10 cellular contexts compared by ENCODE assay signal in the genomic region with DNA sequence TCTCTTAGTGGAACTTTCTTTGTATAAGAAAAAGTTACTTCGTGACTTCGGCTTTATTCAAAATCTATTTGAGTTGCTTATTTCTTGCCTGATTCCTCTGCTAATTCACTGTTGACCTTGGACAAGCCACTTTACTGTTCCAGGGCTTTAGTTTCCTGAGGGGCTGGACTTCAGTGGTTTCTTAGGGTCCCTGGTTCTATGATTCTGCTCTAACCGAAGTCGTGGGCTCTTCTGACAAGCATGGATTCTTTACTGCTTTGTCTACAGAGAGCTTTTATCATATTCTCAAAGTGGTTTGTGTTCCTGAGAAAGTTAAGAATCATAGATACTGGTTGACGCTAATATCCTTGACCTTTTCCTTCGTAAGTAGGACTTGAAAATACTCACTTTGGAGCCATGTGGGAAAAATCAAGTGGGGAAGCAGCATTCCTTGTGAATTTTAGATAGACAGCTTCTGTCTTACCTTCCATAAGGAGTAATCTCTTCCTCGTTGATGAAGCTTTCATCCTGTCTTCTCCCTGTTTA. TPM values are rescaled to one million over a fixed set of nuclear protein-coding genes. Genes with fewer than 3 reads are reported as not detected.
DNase-seq lines count a peak whose midpoint lies in the region; TF ChIP-seq lines count a peak whose summit lies in the region.
"Had no signal": no experiment of that assay in that cellular context is flagged by ENCODE, and none has a peak within 500 bp of the region (broad histone marks: within the 10 kb centered on the region; RNA-seq: fewer than 3 reads in every experiment).

No MANE protein-coding gene starts in this region.

- DNase-seq in LNCaP clone FGC (ENCODE audit: low read depth), result no peak
- DNase-seq in colonic mucosa, result no peak
- no peak for DNase-seq in nephron progenitor cell
- no peak for DNase-seq in NCI-H82 treated with DMSO at 0.1 percent for 48 hours (lab: John Stamatoyannopoulos, UW; ENCODE audit: unreplicated experiment)
- no peak for DNase-seq in dedifferentiated amniotic fluid mesenchymal stem cell (ENCODE audit: extremely low spot score)
- no peak for DNase-seq in DMS153 (lab: John Stamatoyannopoulos, UW)
- no peak for DNase-seq in foreskin melanocyte
- DNase-seq: stimulated activated CD4-positive, alpha-beta T cell treated with anti-CD3 and anti-CD28 coated beads, Interleukin-4, amount 100 ng/mL, for 1 hour had no signal

- H3K27ac Mint-ChIP-seq in nephron progenitor cell, result no peak overlapping the region

- peak overlapping the region; percentile 85 to 99 (median 94) for H3K4me3 ChIP-seq in BLaER1 treated with 17β-estradiol and CSF1 and Interleukin-3, amounts not matched to agents 10 nM and 100 nM
- H3K4me3 ChIP-seq in LNCaP clone FGC (ENCODE audit: low read depth, low read length) (peak overlapping the region; percentile 94), colonic mucosa (peak overlapping the region; percentile 99)

- H4K20me1 ChIP-seq in BLaER1 treated with 17β-estradiol and CSF1 and Interleukin-3, amounts not matched to agents 10 nM and 100 nM, result peaks cover 14 to 60% (median 31%) of the 10 kb centered on the region in 11 experiments; a peak in 16 of 22 replicates

- H3K27me3 Mint-ChIP-seq in nephron progenitor cell (ENCODE audit: low read depth, poor library complexity), result no peaks in the 10 kb centered on the region

- no peaks in the 10 kb centered on the region for H3K9me3 Mint-ChIP-seq in nephron progenitor cell

- H3K9ac ChIP-seq in BLaER1 treated with 17β-estradiol and CSF1 and Interleukin-3, amounts not matched to agents 10 nM and 100 nM, result peak overlapping the region; percentile 1 to 99 (median 97); a peak in 20 of 22 replicates
- peak overlapping the region in 1 of 2 donors; percentile 88 for H3K9ac ChIP-seq in colonic mucosa (ENCODE audit: low read depth in 2 of 2, low read length in 2 of 2)

- H3K27ac ChIP-seq in BLaER1 treated with 17β-estradiol and CSF1 and Interleukin-3, amounts not matched to agents 10 nM and 100 nM, result peak overlapping the region in 2 of 11 experiments; percentile 4 to 98; a peak in 3 of 22 replicates
- peak overlapping the region; percentile 99 for H3K27ac ChIP-seq in colonic mucosa

- peak overlapping the region; percentile 82 to 98 (median 93) for H3K4me2 ChIP-seq in BLaER1 treated with 17β-estradiol and CSF1 and Interleukin-3, amounts not matched to agents 10 nM and 100 nM

- H3K27me3 ChIP-seq in BLaER1 treated with 17β-estradiol and CSF1 and Interleukin-3, amounts not matched to agents 10 nM and 100 nM, result no peaks in the 10 kb centered on the region
- H3K27me3 ChIP-seq in colonic mucosa, result no peaks in the 10 kb centered on the region

- no peaks in the 10 kb centered on the region for H3K9me3 ChIP-seq in BLaER1 treated with 17β-estradiol and CSF1 and Interleukin-3, amounts not matched to agents 10 nM and 100 nM (replicated peaks in 1 of 11)
- H3K9me3 ChIP-seq in colonic mucosa, result no peaks in the 10 kb centered on the region

- TF ChIP-seq CTCF in LNCaP clone FGC (IDR thresholded peaks at IDR 0.05; ENCODE audit: control insufficient read depth, extremely low read depth, insufficient read depth) (no peak), colonic mucosa (IDR thresholded peaks at IDR 0.05) (no peak), nephron progenitor cell (IDR thresholded peaks at IDR 0.05) (no peak)

- intact Hi-C loops in colonic mucosa (cut with DNase I), result no loop called here

- peaks cover 0 to 7% (median 0%) of the 10 kb centered on the region in 11 experiments; a peak in 1 of 22 replicates for H3K36me3 ChIP-seq in BLaER1 treated with 17β-estradiol and CSF1 and Interleukin-3, amounts not matched to agents 10 nM and 100 nM
- no peaks in the 10 kb centered on the region for H3K36me3 ChIP-seq in colonic mucosa

- H3K4me3 Mint-ChIP-seq in nephron progenitor cell, result peak overlapping the region; percentile 96

- peaks cover 30 to 45% (median 38%) of the 10 kb centered on the region in 10 experiments for H3K4me1 ChIP-seq in BLaER1 treated with 17β-estradiol and CSF1 and Interleukin-3, amounts not matched to agents 10 nM and 100 nM
- H3K4me1 ChIP-seq in colonic mucosa, result peaks cover 4% of the 10 kb centered on the region

- H3K36me3 Mint-ChIP-seq in nephron progenitor cell (ENCODE audit: low read depth), result no peaks in the 10 kb centered on the region

- H3K4me1 Mint-ChIP-seq in nephron progenitor cell, result peaks cover 44% of the 10 kb centered on the region

RNA-seq across cellular contexts. Expression of a gene that starts 21.1 kb away (rescaled TPM):
- total RNA-seq in colonic mucosa, result 10 to 100 TPM; 13.6 to 34.2 TPM

RNA-seq across cellular contexts. Expression of a gene that starts 50.3 kb away (rescaled TPM):
- total RNA-seq in colonic mucosa, result not detected
- total RNA-seq: M059J had no signal
